Comparison of ENCODE assay signal across 9 cellular contexts in genomic region chr16:80580109-80580832, GRCh38. TPM values are rescaled to one million over a fixed set of nuclear protein-coding genes. Genes with fewer than 3 reads are reported as not detected.
DNase-seq lines count a peak whose midpoint lies in the region; ATAC-seq and TF ChIP-seq lines count a peak whose summit lies in the region.
"Had no signal": no experiment of that assay in that cellular context is flagged by ENCODE, and none has a peak within 500 bp of the region (broad histone marks: within the 10 kb centered on the region; RNA-seq: fewer than 3 reads in every experiment).

No MANE protein-coding gene starts in this region.

- H3K4me1 ChIP-seq in uterus (no peaks in the 10 kb centered on the region), PC-9 (replicated peaks; ENCODE audit: insufficient read depth) (no peaks in the 10 kb centered on the region)

- no peaks in the 10 kb centered on the region for H3K79me2 ChIP-seq in PC-9 (ENCODE audit: low read depth)

- H2AFZ ChIP-seq in PC-9, result no peak overlapping the region

- H3F3A ChIP-seq in PC-9 (ENCODE audit: insufficient read depth, low read depth), result no peaks in the 10 kb centered on the region

- no TSS peak for BruUV-seq in PC-9 (replicated peaks; lab: Mats Ljungman, UMichigan)

- in situ Hi-C loops in KBM-7 (cut with MboI; ENCODE audit: low pct_unique_long_range_greater_than_20kb, low sequenced_read_pairs), result no loop called here

- no peak overlapping the region for H3K4me2 ChIP-seq in PC-9

- POLR2A ChIA-PET in PC-9 (lab: Charles Lee; ENCODE audit: unreplicated experiment), result no interaction called here

- no peaks in the 10 kb centered on the region for H4K20me1 ChIP-seq in PC-9 (ENCODE audit: insufficient read depth)

- no peak for TF ChIP-seq POLR2A in uterus (IDR thresholded peaks at IDR 0.05)

- intact Hi-C loops in left colon (cut with DNase I, micrococcal nuclease) (no loop called here), uterus (cut with DNase I; ENCODE audit: low total_unique reads) (no loop called here), PC-9 (cut with micrococcal nuclease; ENCODE audit: unreplicated experiment) (no loop called here)

- no peaks in the 10 kb centered on the region for H3K9me3 ChIP-seq in uterus
- no peaks in the 10 kb centered on the region for H3K9me3 ChIP-seq in PC-9 (ENCODE audit: insufficient read depth, low read depth)

- H3K36me3 ChIP-seq in uterus, result no peaks in the 10 kb centered on the region
- no peaks in the 10 kb centered on the region for H3K36me3 ChIP-seq in PC-9 (ENCODE audit: low read depth)

- H3K4me3 ChIP-seq in uterus, result no peak overlapping the region
- no peak overlapping the region for H3K4me3 ChIP-seq in PC-9

- peak; percentile 84 for DNase-seq in activated CD8-positive, alpha-beta memory T cell treated with anti-CD3 and anti-CD28 coated beads for 24 hours
- DNase-seq in left colon (no peak), uterus (no peak), KBM-7 (no peak), PC-9 (no peak), GOT3 (lab: John Stamatoyannopoulos, UW) (no peak)

- H3K27me3 ChIP-seq in uterus (no peaks in the 10 kb centered on the region), PC-9 (ENCODE audit: insufficient read depth, low read depth) (no peaks in the 10 kb centered on the region)

- TF ChIP-seq CTCF in uterus (IDR thresholded peaks at IDR 0.05) (no peak), PC-9 (conservative IDR thresholded peaks at IDR 0.05) (no peak)

- CTCF ChIA-PET in PC-9 (lab: Charles Lee), result interaction anchor here (0.7 kb wide), 1 partner anchor 33 kb away, joined by 3 read pairs; no protein-coding TSS in a partner anchor

- ATAC-seq in GM19025 (IDR thresholded peaks at IDR 0.05; ENCODE audit: low read depth, unreplicated experiment), result peak; percentile 80
- peak; percentile 89 for ATAC-seq in HG03097 (IDR thresholded peaks at IDR 0.05; ENCODE audit: low FRiP score, unreplicated experiment)
- peak; percentile 16 for ATAC-seq in left colon

- H3K27ac ChIP-seq in uterus, result no peak overlapping the region
- no peak overlapping the region for H3K27ac ChIP-seq in PC-9

- H3K9me2 ChIP-seq in PC-9 (ENCODE audit: insufficient read depth), result no peaks in the 10 kb centered on the region

RNA-seq across cellular contexts. Expression of gene DYNLRB2, which starts 39.5 kb away (rescaled TPM):
- total RNA-seq in left colon, result 1 to 10 TPM in 1 of 2 donors, not detected in 1; 1.1 TPM
- total RNA-seq in uterus, result 1 to 10 TPM in 2 of 4 donors, not detected in 2; 2.6 to 3.3 TPM
- total RNA-seq in PC-9 (2021), result not detected in 2 replicates
- total RNA-seq: NCI-H460 had no signal

Comparison
In these comparisons a context has a peak if more than half of its experiments do, and no peak if none do; other contexts are left out.
1. ATAC-seq: peak in every context shown above with its lines; median percentile 89 in HG03097; 80 in GM19025; 16 in left colon.